In genomic region chr7:2032876-2033407, GRCh38 we compare ENCODE assay signal across 19 cellular contexts.
DNase-seq lines count a peak whose midpoint lies in the region; ATAC-seq and TF ChIP-seq lines count a peak whose summit lies in the region.
"Had no signal": no experiment of that assay in that cellular context is flagged by ENCODE, and none has a peak within 500 bp of the region (broad histone marks: within the 10 kb centered on the region; RNA-seq: fewer than 3 reads in every experiment).

No MANE protein-coding gene starts in this region.

- H4K20me1 ChIP-seq in osteoblast (ENCODE audit: insufficient read depth, low read length): no peaks in the 10 kb centered on the region

- H3K9ac ChIP-seq in colonic mucosa (ENCODE audit: low read depth in 2 of 2, low read length in 2 of 2): no peak overlapping the region

- H2AFZ ChIP-seq in osteoblast (ENCODE audit: low read length): no peak overlapping the region

- H3K27ac ChIP-seq in CD4-positive, CD25-positive, alpha-beta regulatory T cell (ENCODE audit: insufficient read depth, low read length, poor library complexity, severe bottlenecking): no peak overlapping the region
- H3K27ac ChIP-seq in osteoblast (ENCODE audit: low read depth, low read length) (no peak overlapping the region), colonic mucosa (no peak overlapping the region)
- H3K27ac ChIP-seq: coronary artery, SK-N-MC had no signal

- DNase-seq in CD4-positive, CD25-positive, alpha-beta regulatory T cell: no peak
- DNase-seq in HFFc6: no peak
- DNase-seq in left cardiac atrium: peak; percentile 5
- DNase-seq in osteoblast (ENCODE audit: insufficient read length, low spot score, missing footprints): peak; percentile 22
- no peak for DNase-seq in DMS53 (lab: John Stamatoyannopoulos, UW)
- DNase-seq in colonic mucosa: no peak
- no peak for DNase-seq in stimulated activated CD4-positive, alpha-beta T cell treated with anti-CD3 and anti-CD28 coated beads, Interleukin-1b, Interleukin-23, amount 100 ng/mL, for 48 hours
- DNase-seq in germinal center (ENCODE audit: low spot score): no peak
- DNase-seq: activated CD4-positive, alpha-beta T cell treated with anti-CD3 and anti-CD28 coated beads for 36 hours; Calu3; hippocampal formation; NCI-H1417 treated with DMSO at 0.1 percent for 48 hours; NCI-H2171; stimulated activated CD4-positive, alpha-beta T cell treated with anti-CD3 and anti-CD28 coated beads, Interleukin-4, amount 100 ng/mL, for 24 hours; substantia nigra; T1000 had no signal

- H3K9me3 Mint-ChIP-seq in CD4-positive, CD25-positive, alpha-beta regulatory T cell: peaks cover 0 to 11% (median 4%) of the 10 kb centered on the region in 7 donors
- H3K9me3 Mint-ChIP-seq in HFFc6: peaks cover 20% of the 10 kb centered on the region

- no peak for ATAC-seq in CD4-positive, CD25-positive, alpha-beta regulatory T cell (ENCODE audit: low read depth in 2 of 2)
- ATAC-seq in left cardiac atrium: no peak

- no peak overlapping the region for H3K4me3 ChIP-seq in CD4-positive, CD25-positive, alpha-beta regulatory T cell (ENCODE audit: low read depth, low read length)
- no peak overlapping the region for H3K4me3 ChIP-seq in osteoblast (ENCODE audit: insufficient read depth, low read length)
- no peak overlapping the region for H3K4me3 ChIP-seq in colonic mucosa
- H3K4me3 ChIP-seq: coronary artery, SK-N-MC had no signal

- H3K4me3 Mint-ChIP-seq in CD4-positive, CD25-positive, alpha-beta regulatory T cell: no peak overlapping the region
- no peak overlapping the region for H3K4me3 Mint-ChIP-seq in HFFc6
- H3K4me3 Mint-ChIP-seq: activated CD4-positive, alpha-beta T cell treated with anti-CD3 and anti-CD28 coated beads for 36 hours; activated naive CD4-positive, alpha-beta T cell treated with anti-CD3 and anti-CD28 coated beads, Interleukin-2, amount 50 U/mL, for 24 hours had no signal

- H3K79me2 ChIP-seq in osteoblast (ENCODE audit: insufficient read depth, low read length): no peaks in the 10 kb centered on the region

- H3K4me2 ChIP-seq in osteoblast (ENCODE audit: insufficient read depth, low read length): no peak overlapping the region

- peaks cover 18% of the 10 kb centered on the region for H3K36me3 Mint-ChIP-seq in CD4-positive, CD25-positive, alpha-beta regulatory T cell
- H3K36me3 Mint-ChIP-seq in HFFc6 (ENCODE audit: low read depth): peaks cover 29% of the 10 kb centered on the region

- peaks cover 20% of the 10 kb centered on the region for H3K4me1 ChIP-seq in CD4-positive, CD25-positive, alpha-beta regulatory T cell (ENCODE audit: control insufficient read depth, insufficient read depth, low read length, poor library complexity, severe bottlenecking)
- no peaks in the 10 kb centered on the region for H3K4me1 ChIP-seq in osteoblast (ENCODE audit: insufficient read depth, low read length)
- H3K4me1 ChIP-seq in colonic mucosa: no peaks in the 10 kb centered on the region

- H3K36me3 ChIP-seq in CD4-positive, CD25-positive, alpha-beta regulatory T cell (ENCODE audit: control insufficient read depth, insufficient read depth, low read length): no peaks in the 10 kb centered on the region
- no peaks in the 10 kb centered on the region for H3K36me3 ChIP-seq in osteoblast (ENCODE audit: insufficient read depth, low read length)
- no peaks in the 10 kb centered on the region for H3K36me3 ChIP-seq in colonic mucosa

- intact Hi-C loops in left cardiac atrium (cut with DNase I) (no loop called here), colonic mucosa (cut with DNase I) (no loop called here)

- peak overlapping the region in 2 of 3 donors; percentile 26 to 47 for H3K27ac Mint-ChIP-seq in CD4-positive, CD25-positive, alpha-beta regulatory T cell
- H3K27ac Mint-ChIP-seq in HFFc6: 0 out of 2 replicates have a peak overlapping the region, but pooled peaks have one; percentile 13
- H3K27ac Mint-ChIP-seq: activated CD4-positive, alpha-beta T cell treated with anti-CD3 and anti-CD28 coated beads for 36 hours; activated naive CD4-positive, alpha-beta T cell treated with anti-CD3 and anti-CD28 coated beads, Interleukin-2, amount 50 U/mL, for 24 hours had no signal

- H3K4me1 Mint-ChIP-seq in CD4-positive, CD25-positive, alpha-beta regulatory T cell: peaks cover 7 to 45% (median 26%) of the 10 kb centered on the region in 4 donors
- peaks cover 16% of the 10 kb centered on the region for H3K4me1 Mint-ChIP-seq in HFFc6 (ENCODE audit: low read depth)

- H3K9me3 ChIP-seq in CD4-positive, CD25-positive, alpha-beta regulatory T cell (ENCODE audit: control insufficient read depth in 2 of 2, low read length in 2 of 2): peaks cover 4 to 10% of the 10 kb centered on the region in 2 experiments
- peaks cover 6% of the 10 kb centered on the region for H3K9me3 ChIP-seq in osteoblast (ENCODE audit: low read depth, low read length)
- no peaks in the 10 kb centered on the region for H3K9me3 ChIP-seq in colonic mucosa

- H3K27me3 Mint-ChIP-seq in CD4-positive, CD25-positive, alpha-beta regulatory T cell: no peaks in the 10 kb centered on the region
- H3K27me3 Mint-ChIP-seq in HFFc6 (ENCODE audit: insufficient read depth): no peaks in the 10 kb centered on the region
- H3K27me3 Mint-ChIP-seq: activated CD4-positive, alpha-beta T cell treated with anti-CD3 and anti-CD28 coated beads for 36 hours; activated naive CD4-positive, alpha-beta T cell treated with anti-CD3 and anti-CD28 coated beads, Interleukin-2, amount 50 U/mL, for 24 hours had no signal

- TF ChIP-seq CTCF in HFFc6 (IDR thresholded peaks at IDR 0.05) (no peak), osteoblast (IDR thresholded peaks at IDR 0.05; ENCODE audit: extremely low read depth, low read depth, low read length) (no peak), colonic mucosa (IDR thresholded peaks at IDR 0.05) (no peak)

- H3K27me3 ChIP-seq in CD4-positive, CD25-positive, alpha-beta regulatory T cell (ENCODE audit: control insufficient read depth, insufficient read depth, low read length): no peaks in the 10 kb centered on the region
- no peaks in the 10 kb centered on the region for H3K27me3 ChIP-seq in osteoblast (ENCODE audit: insufficient read depth, low read length)
- no peaks in the 10 kb centered on the region for H3K27me3 ChIP-seq in colonic mucosa

Comparison
In these comparisons a context has a peak if more than half of its experiments do, and no peak if none do; other contexts are left out.
1. DNase-seq: peak in left cardiac atrium (single experiment) and osteoblast (single experiment); none in CD4-positive, CD25-positive, alpha-beta regulatory T cell (0 of 3), HFFc6 (single experiment), DMS53 (single experiment), colonic mucosa (single experiment), stimulated activated CD4-positive, alpha-beta T cell treated with anti-CD3 and anti-CD28 coated beads, Interleukin-1b, Interleukin-23, amount 100 ng/mL, for 48 hours (single experiment) and germinal center (single experiment).